ENCODE assay signal across 1 cellular context in the genomic region with DNA sequence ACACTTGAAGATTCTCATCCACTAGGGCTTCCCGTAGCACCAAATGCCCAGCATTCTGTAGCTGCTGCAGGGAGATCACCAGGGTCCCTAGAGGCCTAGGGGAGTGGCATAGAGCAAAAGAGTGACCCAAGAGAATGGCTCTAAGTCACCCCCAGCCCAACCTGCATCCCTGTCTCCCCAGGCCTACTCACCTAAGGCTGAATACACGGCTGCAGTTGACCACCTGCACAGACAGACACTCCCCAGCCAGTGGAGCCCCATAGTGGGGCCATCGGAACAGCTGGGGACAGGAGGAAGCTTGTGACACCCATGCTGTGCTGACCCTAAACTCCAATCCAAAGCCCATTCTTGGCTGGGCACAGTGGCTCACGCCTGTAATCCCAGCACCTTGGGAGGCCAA.
TF ChIP-seq lines count a peak whose summit lies in the region.

No MANE protein-coding gene starts in this region.

TF ChIP-seq in IMR-90, 13 proteins besides CTCF, POLR2A, EP300 and RAD21 (continued from another document):
- TF ChIP-seq, protein P1, sequence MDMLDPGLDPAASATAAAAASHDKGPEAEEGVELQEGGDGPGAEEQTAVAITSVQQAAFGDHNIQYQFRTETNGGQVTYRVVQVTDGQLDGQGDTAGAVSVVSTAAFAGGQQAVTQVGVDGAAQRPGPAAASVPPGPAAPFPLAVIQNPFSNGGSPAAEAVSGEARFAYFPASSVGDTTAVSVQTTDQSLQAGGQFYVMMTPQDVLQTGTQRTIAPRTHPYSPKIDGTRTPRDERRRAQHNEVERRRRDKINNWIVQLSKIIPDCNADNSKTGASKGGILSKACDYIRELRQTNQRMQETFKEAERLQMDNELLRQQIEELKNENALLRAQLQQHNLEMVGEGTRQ (IDR thresholded peaks at IDR 0.05; ENCODE audit: low read depth, low read length): no peak
- TF ChIP-seq BHLHE40 (IDR thresholded peaks at IDR 0.05; ENCODE audit: low read depth, low read length) (no peak), SMC3 (IDR thresholded peaks at IDR 0.05; ENCODE audit: low read depth, low read length) (no peak)
